ENCODE assay signal across 1 cellular context in genomic region chr17:75557075-75557851, GRCh38.
TF ChIP-seq lines count a peak whose summit lies in the region.

No MANE protein-coding gene starts in this region.

TF ChIP-seq in HepG2, 621 proteins besides CTCF, POLR2A, EP300 and RAD21 (continued from another document and continues in another):
- TF ChIP-seq, protein P1, sequence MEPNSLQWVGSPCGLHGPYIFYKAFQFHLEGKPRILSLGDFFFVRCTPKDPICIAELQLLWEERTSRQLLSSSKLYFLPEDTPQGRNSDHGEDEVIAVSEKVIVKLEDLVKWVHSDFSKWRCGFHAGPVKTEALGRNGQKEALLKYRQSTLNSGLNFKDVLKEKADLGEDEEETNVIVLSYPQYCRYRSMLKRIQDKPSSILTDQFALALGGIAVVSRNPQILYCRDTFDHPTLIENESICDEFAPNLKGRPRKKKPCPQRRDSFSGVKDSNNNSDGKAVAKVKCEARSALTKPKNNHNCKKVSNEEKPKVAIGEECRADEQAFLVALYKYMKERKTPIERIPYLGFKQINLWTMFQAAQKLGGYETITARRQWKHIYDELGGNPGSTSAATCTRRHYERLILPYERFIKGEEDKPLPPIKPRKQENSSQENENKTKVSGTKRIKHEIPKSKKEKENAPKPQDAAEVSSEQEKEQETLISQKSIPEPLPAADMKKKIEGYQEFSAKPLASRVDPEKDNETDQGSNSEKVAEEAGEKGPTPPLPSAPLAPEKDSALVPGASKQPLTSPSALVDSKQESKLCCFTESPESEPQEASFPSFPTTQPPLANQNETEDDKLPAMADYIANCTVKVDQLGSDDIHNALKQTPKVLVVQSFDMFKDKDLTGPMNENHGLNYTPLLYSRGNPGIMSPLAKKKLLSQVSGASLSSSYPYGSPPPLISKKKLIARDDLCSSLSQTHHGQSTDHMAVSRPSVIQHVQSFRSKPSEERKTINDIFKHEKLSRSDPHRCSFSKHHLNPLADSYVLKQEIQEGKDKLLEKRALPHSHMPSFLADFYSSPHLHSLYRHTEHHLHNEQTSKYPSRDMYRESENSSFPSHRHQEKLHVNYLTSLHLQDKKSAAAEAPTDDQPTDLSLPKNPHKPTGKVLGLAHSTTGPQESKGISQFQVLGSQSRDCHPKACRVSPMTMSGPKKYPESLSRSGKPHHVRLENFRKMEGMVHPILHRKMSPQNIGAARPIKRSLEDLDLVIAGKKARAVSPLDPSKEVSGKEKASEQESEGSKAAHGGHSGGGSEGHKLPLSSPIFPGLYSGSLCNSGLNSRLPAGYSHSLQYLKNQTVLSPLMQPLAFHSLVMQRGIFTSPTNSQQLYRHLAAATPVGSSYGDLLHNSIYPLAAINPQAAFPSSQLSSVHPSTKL (CRISPR knock-in tag; IDR thresholded peaks at IDR 0.05): peak; percentile 78
- TF ChIP-seq POLR2AphosphoS5 (IDR thresholded peaks at IDR 0.05; ENCODE audit: low read depth, low read length): peak; percentile 72; the same call in 1 of the 2 replicates
- TF ChIP-seq TOPORS (CRISPR knock-in tag; IDR thresholded peaks at IDR 0.05): peak; percentile 91
- peak; percentile 90 for TF ChIP-seq ZNF614 (CRISPR knock-in tag; IDR thresholded peaks at IDR 0.05; ENCODE audit: borderline replicate concordance)
- TF ChIP-seq NR2C2 (CRISPR knock-in tag; IDR thresholded peaks at IDR 0.05; ENCODE audit: borderline replicate concordance): peak; percentile 74
- TF ChIP-seq HMGXB3 (CRISPR knock-in tag; IDR thresholded peaks at IDR 0.05; ENCODE audit: borderline replicate concordance): peak; percentile 91
- no peak for TF ChIP-seq RORA (CRISPR knock-in tag; IDR thresholded peaks at IDR 0.05)
- TF ChIP-seq PHF20 (CRISPR knock-in tag; IDR thresholded peaks at IDR 0.05): no peak
- TF ChIP-seq ZNF607 (CRISPR knock-in tag; IDR thresholded peaks at IDR 0.05; ENCODE audit: borderline replicate concordance): peak; percentile 96
- TF ChIP-seq, protein P2, sequence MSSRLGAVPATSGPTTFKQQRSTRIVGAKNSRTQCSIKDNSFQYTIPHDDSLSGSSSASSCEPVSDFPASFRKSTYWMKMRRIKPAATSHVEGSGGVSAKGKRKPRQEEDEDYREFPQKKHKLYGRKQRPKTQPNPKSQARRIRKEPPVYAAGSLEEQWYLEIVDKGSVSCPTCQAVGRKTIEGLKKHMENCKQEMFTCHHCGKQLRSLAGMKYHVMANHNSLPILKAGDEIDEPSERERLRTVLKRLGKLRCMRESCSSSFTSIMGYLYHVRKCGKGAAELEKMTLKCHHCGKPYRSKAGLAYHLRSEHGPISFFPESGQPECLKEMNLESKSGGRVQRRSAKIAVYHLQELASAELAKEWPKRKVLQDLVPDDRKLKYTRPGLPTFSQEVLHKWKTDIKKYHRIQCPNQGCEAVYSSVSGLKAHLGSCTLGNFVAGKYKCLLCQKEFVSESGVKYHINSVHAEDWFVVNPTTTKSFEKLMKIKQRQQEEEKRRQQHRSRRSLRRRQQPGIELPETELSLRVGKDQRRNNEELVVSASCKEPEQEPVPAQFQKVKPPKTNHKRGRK (CRISPR knock-in tag; IDR thresholded peaks at IDR 0.05): no peak
- peak; percentile 96 for TF ChIP-seq STAT6 (CRISPR knock-in tag; IDR thresholded peaks at IDR 0.05; ENCODE audit: borderline replicate concordance)
- TF ChIP-seq, protein P3, sequence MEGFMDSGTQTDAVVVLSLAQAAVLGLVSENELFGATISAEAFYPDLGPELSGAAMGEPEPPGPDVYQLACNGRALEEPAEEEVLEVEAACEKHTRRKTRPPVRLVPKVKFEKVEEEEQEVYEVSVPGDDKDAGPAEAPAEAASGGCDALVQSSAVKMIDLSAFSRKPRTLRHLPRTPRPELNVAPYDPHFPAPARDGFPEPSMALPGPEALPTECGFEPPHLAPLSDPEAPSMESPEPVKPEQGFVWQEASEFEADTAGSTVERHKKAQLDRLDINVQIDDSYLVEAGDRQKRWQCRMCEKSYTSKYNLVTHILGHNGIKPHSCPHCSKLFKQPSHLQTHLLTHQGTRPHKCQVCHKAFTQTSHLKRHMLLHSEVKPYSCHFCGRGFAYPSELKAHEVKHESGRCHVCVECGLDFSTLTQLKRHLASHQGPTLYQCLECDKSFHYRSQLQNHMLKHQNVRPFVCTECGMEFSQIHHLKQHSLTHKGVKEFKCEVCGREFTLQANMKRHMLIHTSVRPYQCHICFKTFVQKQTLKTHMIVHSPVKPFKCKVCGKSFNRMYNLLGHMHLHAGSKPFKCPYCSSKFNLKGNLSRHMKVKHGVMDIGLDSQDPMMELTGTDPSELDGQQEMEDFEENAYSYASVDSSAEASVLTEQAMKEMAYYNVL (CRISPR knock-in tag; IDR thresholded peaks at IDR 0.05; ENCODE audit: borderline replicate concordance): peak; percentile 92
- TF ChIP-seq ZNF788 (CRISPR knock-in tag; IDR thresholded peaks at IDR 0.05; ENCODE audit: borderline replicate concordance): peak; percentile 97; the same call in 1 of the 2 replicates
- 0 out of 2 replicates have a peak, but pooled peaks have one; percentile 9 for TF ChIP-seq EED (CRISPR knock-in tag; IDR thresholded peaks at IDR 0.05)
- TF ChIP-seq, protein P4, sequence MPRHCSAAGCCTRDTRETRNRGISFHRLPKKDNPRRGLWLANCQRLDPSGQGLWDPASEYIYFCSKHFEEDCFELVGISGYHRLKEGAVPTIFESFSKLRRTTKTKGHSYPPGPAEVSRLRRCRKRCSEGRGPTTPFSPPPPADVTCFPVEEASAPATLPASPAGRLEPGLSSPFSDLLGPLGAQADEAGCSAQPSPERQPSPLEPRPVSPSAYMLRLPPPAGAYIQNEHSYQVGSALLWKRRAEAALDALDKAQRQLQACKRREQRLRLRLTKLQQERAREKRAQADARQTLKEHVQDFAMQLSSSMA (CRISPR knock-in tag; IDR thresholded peaks at IDR 0.05): 0 out of 2 replicates have a peak, but pooled peaks have one; percentile 11
- no peak for TF ChIP-seq ZSCAN12 (CRISPR knock-in tag; IDR thresholded peaks at IDR 0.05)
- no peak; the same call in 1 of the 2 replicates for TF ChIP-seq FOXC1 (CRISPR knock-in tag; IDR thresholded peaks at IDR 0.05; ENCODE audit: borderline replicate concordance)
- TF ChIP-seq, protein P5, sequence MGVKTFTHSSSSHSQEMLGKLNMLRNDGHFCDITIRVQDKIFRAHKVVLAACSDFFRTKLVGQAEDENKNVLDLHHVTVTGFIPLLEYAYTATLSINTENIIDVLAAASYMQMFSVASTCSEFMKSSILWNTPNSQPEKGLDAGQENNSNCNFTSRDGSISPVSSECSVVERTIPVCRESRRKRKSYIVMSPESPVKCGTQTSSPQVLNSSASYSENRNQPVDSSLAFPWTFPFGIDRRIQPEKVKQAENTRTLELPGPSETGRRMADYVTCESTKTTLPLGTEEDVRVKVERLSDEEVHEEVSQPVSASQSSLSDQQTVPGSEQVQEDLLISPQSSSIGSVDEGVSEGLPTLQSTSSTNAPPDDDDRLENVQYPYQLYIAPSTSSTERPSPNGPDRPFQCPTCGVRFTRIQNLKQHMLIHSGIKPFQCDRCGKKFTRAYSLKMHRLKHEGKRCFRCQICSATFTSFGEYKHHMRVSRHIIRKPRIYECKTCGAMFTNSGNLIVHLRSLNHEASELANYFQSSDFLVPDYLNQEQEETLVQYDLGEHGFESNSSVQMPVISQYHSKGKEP (CRISPR knock-in tag; IDR thresholded peaks at IDR 0.05): 0 out of 2 replicates have a peak, but pooled peaks have one; percentile 28
- TF ChIP-seq ZNF230 (CRISPR knock-in tag; IDR thresholded peaks at IDR 0.05): no peak
- peak; percentile 93 for TF ChIP-seq ZBED4 (CRISPR knock-in tag; IDR thresholded peaks at IDR 0.05; ENCODE audit: borderline replicate concordance)
- TF ChIP-seq ZNF737 (CRISPR knock-in tag; IDR thresholded peaks at IDR 0.05; ENCODE audit: borderline replicate concordance): peak; percentile 39; the same call in 1 of the 2 replicates
- TF ChIP-seq ZNF572 (CRISPR knock-in tag; IDR thresholded peaks at IDR 0.05): peak; percentile 97; the same call in 1 of the 2 replicates
- peak; percentile 19; the same call in 1 of the 2 replicates for TF ChIP-seq ZNF616 (CRISPR knock-in tag; IDR thresholded peaks at IDR 0.05; ENCODE audit: low read depth)
- peak; percentile 89 for TF ChIP-seq MED1 (CRISPR knock-in tag; IDR thresholded peaks at IDR 0.05)
- TF ChIP-seq, protein P6, sequence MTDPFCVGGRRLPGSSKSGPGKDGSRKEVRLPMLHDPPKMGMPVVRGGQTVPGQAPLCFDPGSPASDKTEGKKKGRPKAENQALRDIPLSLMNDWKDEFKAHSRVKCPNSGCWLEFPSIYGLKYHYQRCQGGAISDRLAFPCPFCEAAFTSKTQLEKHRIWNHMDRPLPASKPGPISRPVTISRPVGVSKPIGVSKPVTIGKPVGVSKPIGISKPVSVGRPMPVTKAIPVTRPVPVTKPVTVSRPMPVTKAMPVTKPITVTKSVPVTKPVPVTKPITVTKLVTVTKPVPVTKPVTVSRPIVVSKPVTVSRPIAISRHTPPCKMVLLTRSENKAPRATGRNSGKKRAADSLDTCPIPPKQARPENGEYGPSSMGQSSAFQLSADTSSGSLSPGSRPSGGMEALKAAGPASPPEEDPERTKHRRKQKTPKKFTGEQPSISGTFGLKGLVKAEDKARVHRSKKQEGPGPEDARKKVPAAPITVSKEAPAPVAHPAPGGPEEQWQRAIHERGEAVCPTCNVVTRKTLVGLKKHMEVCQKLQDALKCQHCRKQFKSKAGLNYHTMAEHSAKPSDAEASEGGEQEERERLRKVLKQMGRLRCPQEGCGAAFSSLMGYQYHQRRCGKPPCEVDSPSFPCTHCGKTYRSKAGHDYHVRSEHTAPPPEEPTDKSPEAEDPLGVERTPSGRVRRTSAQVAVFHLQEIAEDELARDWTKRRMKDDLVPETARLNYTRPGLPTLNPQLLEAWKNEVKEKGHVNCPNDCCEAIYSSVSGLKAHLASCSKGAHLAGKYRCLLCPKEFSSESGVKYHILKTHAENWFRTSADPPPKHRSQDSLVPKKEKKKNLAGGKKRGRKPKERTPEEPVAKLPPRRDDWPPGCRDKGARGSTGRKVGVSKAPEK (CRISPR knock-in tag; IDR thresholded peaks at IDR 0.05; ENCODE audit: borderline replicate concordance): no peak; the same call in 1 of the 2 replicates
